In genomic region chr3:161540594-161540993, GRCh38 we compare ENCODE assay signal across 18 cellular contexts. TPM values are rescaled to one million over a fixed set of nuclear protein-coding genes. Genes with fewer than 3 reads are reported as not detected.
DNase-seq lines count a peak whose midpoint lies in the region; ATAC-seq, FAIRE-seq and TF ChIP-seq lines count a peak whose summit lies in the region.
"Had no signal": no experiment of that assay in that cellular context is flagged by ENCODE, and none has a peak within 500 bp of the region (broad histone marks: within the 10 kb centered on the region; RNA-seq: fewer than 3 reads in every experiment).

No MANE protein-coding gene starts in this region.

- TF ChIP-seq EP300 in SK-N-SH (IDR thresholded peaks at IDR 0.05; ENCODE audit: borderline replicate concordance in 1 of 2, low read depth in 1 of 2, low read length in 1 of 2), result no peak
- TF ChIP-seq EP300 in GM12878 (IDR thresholded peaks at IDR 0.05; ENCODE audit: borderline replicate concordance in 1 of 2, control insufficient read depth in 1 of 2, low read depth in 2 of 2, low read length in 2 of 2), result no peak

- no peak overlapping the region for H3K4me3 Mint-ChIP-seq in MCF 10A (ENCODE audit: unreplicated experiment)
- H3K4me3 Mint-ChIP-seq: activated CD8-positive, alpha-beta T cell treated with anti-CD3 and anti-CD28 coated beads, Interleukin-2, amount 10 ng/mL, durations not matched to agents 7 days and 5 days; CD8-positive, alpha-beta T cell had no signal

- no peaks in the 10 kb centered on the region for H3K36me3 Mint-ChIP-seq in MCF 10A (ENCODE audit: insufficient read depth, unreplicated experiment)
- H3K36me3 Mint-ChIP-seq: CD8-positive, alpha-beta T cell had no signal

- no peak overlapping the region for H3K4me3 ChIP-seq in SK-N-SH (ENCODE audit: low read depth in 2 of 2, low read length in 1 of 2)
- H3K4me3 ChIP-seq in GM12878, result no peak overlapping the region
- no peak overlapping the region for H3K4me3 ChIP-seq in left ventricle myocardium inferior

- no peak for FAIRE-seq in GM12878 (lab: Jason Lieb, UNC)

- no peaks in the 10 kb centered on the region for H4K20me1 ChIP-seq in SK-N-SH (ENCODE audit: insufficient read depth)
- H4K20me1 ChIP-seq in GM12878 (ENCODE audit: control insufficient read depth, insufficient read depth), result no peaks in the 10 kb centered on the region

- WGBS in SK-N-SH (ENCODE audit: low lambda C conversion rate), result 28% methylated on average over 1 of the region's 1 CpG
- WGBS in GM12878 (ENCODE audit: insufficient coverage, insufficient replicate concordance, low lambda C conversion rate, missing lambda C conversion rate), result 0% methylated on average over 1 of the region's 1 CpG

- H3K4me1 Mint-ChIP-seq in MCF 10A (ENCODE audit: insufficient read depth, unreplicated experiment), result no peaks in the 10 kb centered on the region

- H3K27me3 Mint-ChIP-seq in MCF 10A (ENCODE audit: insufficient read depth, unreplicated experiment), result no peaks in the 10 kb centered on the region

- RAD21 ChIA-PET in GM12878 (lab: Charles Lee; ENCODE audit: unreplicated experiment), result no interaction called here

- TF ChIP-seq CTCF in SK-N-SH (IDR thresholded peaks at IDR 0.05), result no peak
- TF ChIP-seq CTCF in GM12878 (IDR thresholded peaks at IDR 0.05 in 2 of 3, conservative IDR thresholded peaks at IDR 0.05 in 1 of 3; ENCODE audit: control insufficient read depth in 2 of 3, extremely low read depth in 1 of 3, insufficient read depth in 1 of 3, low read depth in 3 of 3, low read length in 3 of 3), result no peak
- TF ChIP-seq CTCF in left ventricle myocardium inferior (IDR thresholded peaks at IDR 0.05; ENCODE audit: borderline replicate concordance), result no peak
- no peak for TF ChIP-seq CTCF in MCF 10A (IDR thresholded peaks at IDR 0.05; ENCODE audit: unreplicated experiment)

- no peak for DNase-seq in SK-N-SH
- no peak for DNase-seq in GM12878 (ENCODE audit: low read depth, low spot score)
- DNase-seq in left ventricle myocardium inferior, result no peak
- DNase-seq in MCF 10A (ENCODE audit: unreplicated experiment), result no peak
- DNase-seq in DMS 273 treated with DMSO at 0.1 percent for 48 hours (lab: John Stamatoyannopoulos, UW), result no peak
- DNase-seq: 8988T; activated CD8-positive, alpha-beta T cell treated with anti-CD3 and anti-CD28 coated beads, Interleukin-2, amount 10 ng/mL, durations not matched to agents 7 days and 5 days; activated gamma-delta T cell; CD8-positive, alpha-beta T cell; GDM1; NCI-H526; nucleus accumbens; Right ventricle myocardium superior; stimulated activated CD4-positive, alpha-beta T cell treated with anti-CD3 and anti-CD28 coated beads, Interleukin-12 subunit alpha, Interleukin-12 subunit beta, amount 100 ng/mL, for 4 hours; T1000 had no signal

- H3K9me3 ChIP-seq in SK-N-SH (no peaks in the 10 kb centered on the region), GM12878 (replicated peaks; ENCODE audit: control insufficient read depth, insufficient read depth, low read length) (no peaks in the 10 kb centered on the region), left ventricle myocardium inferior (replicated peaks) (peaks cover 9% of the 10 kb centered on the region)

- no TSS peak for BruUV-seq in GM12878 (replicated peaks; lab: Mats Ljungman, UMichigan)
- no TSS peak for BruUV-seq in MCF 10A (replicated peaks; lab: Mats Ljungman, UMichigan)

- intact Hi-C loops in GM12878 (cut with micrococcal nuclease; ENCODE audit: unreplicated experiment), result no loop called here
- intact Hi-C loops in left ventricle myocardium inferior (cut with micrococcal nuclease), result no loop called here
- intact Hi-C loops in MCF 10A (cut with micrococcal nuclease), result no loop called here

- H3K27me3 ChIP-seq in SK-N-SH (ENCODE audit: insufficient read depth) (no peaks in the 10 kb centered on the region), GM12878 (replicated peaks in 1 of 2; ENCODE audit: control insufficient read depth in 2 of 2, insufficient read depth in 2 of 2, low read length in 1 of 2) (no peaks in the 10 kb centered on the region), left ventricle myocardium inferior (ENCODE audit: low read depth) (no peaks in the 10 kb centered on the region)

- SMC1A ChIA-PET in GM12878 (lab: Charles Lee; ENCODE audit: uncharacterized antibody, unreplicated experiment), result no interaction called here

- no peak overlapping the region for H3K4me2 ChIP-seq in SK-N-SH
- no peak overlapping the region for H3K4me2 ChIP-seq in GM12878 (ENCODE audit: control insufficient read depth, insufficient read depth)

- CTCF ChIA-PET in SK-N-SH (lab: Yijun Ruan, JAX) (interaction anchor here (1.2 kb wide), 1 partner anchor 52 kb away, joined by 3 read pairs; no protein-coding TSS in a partner anchor), GM12878 (lab: Yijun Ruan, JAX) (no interaction called here), MCF 10A (lab: Yijun Ruan, JAX) (interaction anchor here (0.6 kb wide), 1 partner anchor 370 kb away, joined by 3 read pairs; no protein-coding TSS in a partner anchor)

- H3K9me2 ChIP-seq in SK-N-SH, result no peaks in the 10 kb centered on the region

- H3K4me1 ChIP-seq in SK-N-SH (ENCODE audit: control insufficient read depth in 1 of 2, insufficient read depth in 2 of 2, low read depth in 1 of 2, low read length in 1 of 2), result no peaks in the 10 kb centered on the region
- no peaks in the 10 kb centered on the region for H3K4me1 ChIP-seq in GM12878 (ENCODE audit: control insufficient read depth, insufficient read depth, low read length)
- no peaks in the 10 kb centered on the region for H3K4me1 ChIP-seq in left ventricle myocardium inferior

- no peaks in the 10 kb centered on the region for H3K9me3 Mint-ChIP-seq in MCF 10A (ENCODE audit: unreplicated experiment)
- H3K9me3 Mint-ChIP-seq: CD8-positive, alpha-beta T cell had no signal

- TF ChIP-seq POLR2A in GM12878 (IDR thresholded peaks at IDR 0.05; ENCODE audit: low read depth, low read length), result no peak

- H3K27ac ChIP-seq in SK-N-SH (ENCODE audit: low read depth in 2 of 2, low read length in 1 of 2) (no peak overlapping the region), GM12878 (ENCODE audit: control insufficient read depth, insufficient read depth) (no peak overlapping the region), left ventricle myocardium inferior (replicated peaks) (no peak overlapping the region)

- no peak overlapping the region for H3K9ac ChIP-seq in SK-N-SH
- no peak overlapping the region for H3K9ac ChIP-seq in GM12878 (ENCODE audit: control insufficient read depth, insufficient read depth, low read length)

- no peak overlapping the region for H3K27ac Mint-ChIP-seq in MCF 10A (ENCODE audit: low read depth, unreplicated experiment)
- H3K27ac Mint-ChIP-seq: activated CD8-positive, alpha-beta T cell treated with anti-CD3 and anti-CD28 coated beads, Interleukin-2, amount 10 ng/mL, durations not matched to agents 7 days and 5 days; CD8-positive, alpha-beta T cell had no signal

- no peaks in the 10 kb centered on the region for H3K79me2 ChIP-seq in SK-N-SH (ENCODE audit: insufficient read depth)
- H3K79me2 ChIP-seq in GM12878 (ENCODE audit: control insufficient read depth, insufficient read depth, low read length), result no peaks in the 10 kb centered on the region

- in situ Hi-C loops in GM12878 (cut with MboI), result no loop called here

- H3F3A ChIP-seq in SK-N-SH (replicated peaks; ENCODE audit: insufficient read depth), result no peaks in the 10 kb centered on the region

- POLR2A ChIA-PET in SK-N-SH (lab: Yijun Ruan, JAX) (no interaction called here), GM12878 (lab: Charles Lee) (no interaction called here), MCF 10A (lab: Yijun Ruan, JAX) (no interaction called here)

- no peaks in the 10 kb centered on the region for H3K36me3 ChIP-seq in SK-N-SH (replicated peaks in 1 of 2; ENCODE audit: control insufficient read depth in 1 of 2, insufficient read depth in 2 of 2, low read length in 1 of 2)
- H3K36me3 ChIP-seq in GM12878 (ENCODE audit: control insufficient read depth in 2 of 2, insufficient read depth in 2 of 2, low read length in 1 of 2), result no peaks in the 10 kb centered on the region
- no peaks in the 10 kb centered on the region for H3K36me3 ChIP-seq in left ventricle myocardium inferior

- ATAC-seq in SK-N-SH treated with all-trans-retinoic acid at 6 μM for 48 hours, result no peak
- ATAC-seq in GM21717 (IDR thresholded peaks at IDR 0.05; ENCODE audit: unreplicated experiment), result peak; percentile 88
- ATAC-seq in HG03342 (IDR thresholded peaks at IDR 0.05; ENCODE audit: unreplicated experiment), result peak; percentile 86
- ATAC-seq in GM12878, result peak; percentile 97
- ATAC-seq: activated CD8-positive, alpha-beta T cell treated with anti-CD3 and anti-CD28 coated beads, Interleukin-2, amount 10 ng/mL, durations not matched to agents 7 days and 5 days; CD8-positive, alpha-beta T cell had no signal

- TF ChIP-seq RAD21 in SK-N-SH (IDR thresholded peaks at IDR 0.05; ENCODE audit: low read length), result no peak
- TF ChIP-seq RAD21 in GM12878 (IDR thresholded peaks at IDR 0.05; ENCODE audit: insufficient read depth, low read depth, low read length), result no peak

- H2AFZ ChIP-seq in SK-N-SH (ENCODE audit: low read depth) (peak overlapping the region; percentile 22; the same call in 1 of the 2 replicates), GM12878 (ENCODE audit: control insufficient read depth, low read depth, low read length) (no peak overlapping the region)

TF ChIP-seq in SK-N-SH, 30 proteins besides CTCF, POLR2A, EP300 and RAD21 (continues in another document):
- TF ChIP-seq FOSL2 (IDR thresholded peaks at IDR 0.05; ENCODE audit: borderline replicate concordance, low read depth), result no peak

TF ChIP-seq in SK-N-SH treated with all-trans-retinoic acid at 6 μM for 48 hours, 23 proteins besides CTCF, POLR2A, EP300 and RAD21 (continues in another document):
- no peak for TF ChIP-seq ZNF8 (CRISPR knock-in tag; IDR thresholded peaks at IDR 0.05)

RNA-seq across cellular contexts. Expression of gene OTOL1, which starts 44.0 kb away (rescaled TPM):
- polyA plus RNA-seq in SK-N-SH (2012; rRNA removed) (not detected in 2 replicates), GM12878 (2011; rRNA removed) (not detected in 2 replicates), GM12878 (2014; fragmentation: Illumina TruSeq; extraction: Trizol) (not detected in 2 replicates), GM12878 (2014; fragmentation: Nextera tagmentation; extraction: Ambion mirVana) (not detected), GM12878 (2014; rRNA removed) (not detected in 2 replicates), GM12878 (2016; fragmentation: Nextera tagmentation; extraction: Ambion mirVana) (not detected)
- polyA plus RNA-seq in SK-N-SH (2012; cell fraction: cytosol; rRNA removed), result not detected in 2 replicates
- polyA plus RNA-seq in SK-N-SH (2012; cell fraction: nucleus; rRNA removed), result not detected in 2 replicates
- total RNA-seq in GM12878 (2013; cell fraction: nucleolus; rRNA removed), result not detected in 2 replicates
- total RNA-seq in GM12878 (2014; rRNA removed) (not detected in 2 replicates), GM12878 (2014; rRNA removed; fragmentation: Illumina TruSeq; extraction: Trizol) (not detected in 2 replicates), GM12878 (2021) (not detected in 2 replicates), left ventricle myocardium inferior (not detected), MCF 10A (2022) (not detected in 2 replicates)
- not detected for polyA plus RNA-seq in GM12878 (2011; ENCODE audit: low read depth)
- polyA plus RNA-seq in GM12878 (2011; cell fraction: cytosol; rRNA removed), result not detected in 2 replicates
- not detected in 2 replicates for polyA plus RNA-seq in GM12878 (2011; cell fraction: nucleus; rRNA removed)
- not detected in 2 replicates for polyA plus RNA-seq in GM12878 (2012)
- polyA minus RNA-seq in GM12878 (2011; rRNA and poly(A)+ RNA removed), result not detected in 2 replicates
- polyA minus RNA-seq in GM12878 (2011; cell fraction: cytosol; rRNA and poly(A)+ RNA removed), result not detected in 2 replicates
- not detected in 2 replicates for polyA minus RNA-seq in GM12878 (2011; cell fraction: nucleus; rRNA and poly(A)+ RNA removed)
- total RNA-seq: activated CD8-positive, alpha-beta T cell treated with anti-CD3 and anti-CD28 coated beads, Interleukin-2, amount 10 ng/mL, durations not matched to agents 7 days and 5 days; CD8-positive, alpha-beta T cell; Right ventricle myocardium superior had no signal
